ENCODE assay signal across 11 cellular contexts in the genomic region with DNA sequence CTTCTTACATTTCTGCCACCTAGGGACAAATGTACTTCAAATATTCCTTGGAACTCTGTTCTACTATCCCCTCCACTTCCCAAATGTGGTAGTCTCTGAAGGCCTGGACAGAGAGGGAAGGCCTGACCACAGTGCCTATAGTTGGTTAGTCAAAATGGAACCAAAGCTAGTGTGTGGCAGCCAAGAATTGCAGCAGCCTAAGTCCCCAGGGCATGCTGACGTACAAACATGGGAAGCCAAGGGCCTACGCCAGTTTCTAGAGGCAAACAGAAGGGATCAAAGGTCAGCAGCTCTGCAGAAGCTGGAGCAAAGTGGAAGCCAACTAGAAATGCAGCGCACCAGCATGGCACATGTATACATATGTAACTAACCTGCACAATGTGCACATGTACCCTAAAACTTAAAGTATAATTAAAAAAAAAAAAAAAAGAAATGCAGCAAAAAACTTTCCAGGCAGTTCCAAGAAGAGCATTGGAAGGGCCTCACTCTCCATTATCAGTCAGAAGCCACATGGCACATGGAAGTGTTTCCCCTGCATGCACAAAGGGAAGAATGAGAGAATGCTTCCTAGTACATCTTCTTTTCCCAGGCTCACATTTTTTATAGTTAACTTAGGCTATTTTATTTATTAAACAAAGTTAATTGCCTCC. TPM values are rescaled to one million over a fixed set of nuclear protein-coding genes. Genes with fewer than 3 reads are reported as not detected.
DNase-seq lines count a peak whose midpoint lies in the region; ATAC-seq and TF ChIP-seq lines count a peak whose summit lies in the region.
"Had no signal": no experiment of that assay in that cellular context is flagged by ENCODE, and none has a peak within 500 bp of the region (broad histone marks: within the 10 kb centered on the region; RNA-seq: fewer than 3 reads in every experiment).

No MANE protein-coding gene starts in this region.

- H3K79me1 ChIP-seq in mesenchymal stem cell (replicated peaks; ENCODE audit: low read length, poor library complexity, severe bottlenecking) = no peaks in the 10 kb centered on the region

- H3K27ac Mint-ChIP-seq in MCF 10A (ENCODE audit: low read depth, unreplicated experiment) = no peak overlapping the region
- H3K27ac Mint-ChIP-seq: activated T-cell treated with anti-CD3 and anti-CD28 coated beads, Interleukin-2, amount 50 U/mL, for 24 hours; dendritic cell treated with granulocyte-macrophage colony-stimulating factor and Interleukin-4, amounts not matched to agents 40 ng/mL and 50 ng/mL, for 4 days had no signal

- DNase-seq in MCF 10A (ENCODE audit: unreplicated experiment) (peak; percentile 73), mammary epithelial cell (no peak), colonic mucosa (peak; percentile 79), mesenchymal stem cell (peak; percentile 69), NCI-H2029 treated with DMSO at 0.1 percent for 48 hours (lab: John Stamatoyannopoulos, UW) (no peak), Ammon's horn (ENCODE audit: low spot score) (no peak), NCI-H2196 treated with DMSO at 0.1 percent for 48 hours (lab: John Stamatoyannopoulos, UW; ENCODE audit: unreplicated experiment) (no peak), omental fat pad (ENCODE audit: low spot score) (no peak)
- DNase-seq: activated T-cell treated with anti-CD3 and anti-CD28 coated beads, Interleukin-2, amount 50 U/mL, for 24 hours; T-helper 1 cell had no signal

- H2AFZ ChIP-seq in mammary epithelial cell (ENCODE audit: low read depth, low read length) = no peak overlapping the region
- H2AFZ ChIP-seq in mesenchymal stem cell (ENCODE audit: low read depth, low read length) = no peak overlapping the region

- H3K4me2 ChIP-seq in mammary epithelial cell (ENCODE audit: insufficient read depth, low read depth, low read length) (no peak overlapping the region), mesenchymal stem cell (ENCODE audit: low read length, poor library complexity, severe bottlenecking) (no peak overlapping the region)

- no peak overlapping the region for H3K23ac ChIP-seq in mesenchymal stem cell (ENCODE audit: low read length in 2 of 2)

- POLR2A ChIA-PET in MCF 10A (lab: Yijun Ruan, JAX) = interaction anchor here (0.6 to 1.3 kb wide), 4 partner anchors 24 to 73 kb away, joined by 3 to 4 read pairs (median 4); no protein-coding TSS in a partner anchor

- H3K9ac ChIP-seq in mammary epithelial cell (ENCODE audit: insufficient read depth, low read length) = no peak overlapping the region
- no peak overlapping the region for H3K9ac ChIP-seq in colonic mucosa (ENCODE audit: low read depth in 2 of 2, low read length in 2 of 2)
- H3K9ac ChIP-seq in mesenchymal stem cell (ENCODE audit: low read length) = no peak overlapping the region

- H2BK5ac ChIP-seq in mesenchymal stem cell (ENCODE audit: low read depth, low read length, poor library complexity, severe bottlenecking) = no peak overlapping the region

- H3K4me3 ChIP-seq in mammary epithelial cell (replicated peaks in 1 of 3; ENCODE audit: insufficient read depth in 1 of 3, low read depth in 2 of 3, low read length in 3 of 3) (no peak overlapping the region), colonic mucosa (no peak overlapping the region), mesenchymal stem cell (ENCODE audit: insufficient read depth in 1 of 2, low read depth in 1 of 2, low read length in 2 of 2) (no peak overlapping the region)

- no peak overlapping the region for H4K91ac ChIP-seq in mesenchymal stem cell (ENCODE audit: low read length)

- no peak overlapping the region for H4K8ac ChIP-seq in mesenchymal stem cell (ENCODE audit: low read length)

- 88% methylated on average over 3 of the region's 3 CpGs for WGBS in mammary epithelial cell (ENCODE audit: low coverage, missing lambda C conversion rate)
- WGBS in mesenchymal stem cell = 47% methylated on average over 2 of the region's 3 CpGs

- no peak overlapping the region for H2BK120ac ChIP-seq in mesenchymal stem cell (ENCODE audit: low read depth, low read length)

- no peak overlapping the region for H3K18ac ChIP-seq in mesenchymal stem cell (ENCODE audit: low read depth in 1 of 2, low read length in 2 of 2)

- no TSS peak for BruUV-seq in MCF 10A (replicated peaks; lab: Mats Ljungman, UMichigan)
- BruUV-seq in mammary epithelial cell (replicated peaks; lab: Mats Ljungman, UMichigan) = no TSS peak

- H3K27me3 Mint-ChIP-seq in MCF 10A (ENCODE audit: insufficient read depth, unreplicated experiment) = no peaks in the 10 kb centered on the region
- H3K27me3 Mint-ChIP-seq: activated T-cell treated with anti-CD3 and anti-CD28 coated beads, Interleukin-2, amount 50 U/mL, for 24 hours had no signal

- no peak overlapping the region for H3K4me3 Mint-ChIP-seq in MCF 10A (ENCODE audit: unreplicated experiment)
- H3K4me3 Mint-ChIP-seq: activated T-cell treated with anti-CD3 and anti-CD28 coated beads, Interleukin-2, amount 50 U/mL, for 24 hours; dendritic cell treated with granulocyte-macrophage colony-stimulating factor and Interleukin-4, amounts not matched to agents 40 ng/mL and 50 ng/mL, for 4 days had no signal

- no peak for TF ChIP-seq CTCF in MCF 10A (IDR thresholded peaks at IDR 0.05; ENCODE audit: unreplicated experiment)
- no peak for TF ChIP-seq CTCF in mammary epithelial cell (conservative IDR thresholded peaks at IDR 0.05 in 1 of 2, IDR thresholded peaks at IDR 0.05 in 1 of 2; ENCODE audit: extremely low read depth in 1 of 2, insufficient read depth in 1 of 2, low read depth in 1 of 2, low read length in 2 of 2)
- no peak for TF ChIP-seq CTCF in colonic mucosa (IDR thresholded peaks at IDR 0.05)
- TF ChIP-seq CTCF in omental fat pad (IDR thresholded peaks at IDR 0.05) = no peak

- H3K36me3 ChIP-seq in mammary epithelial cell (ENCODE audit: insufficient read depth, low read length) (no peaks in the 10 kb centered on the region), colonic mucosa (no peaks in the 10 kb centered on the region), mesenchymal stem cell (ENCODE audit: control insufficient read depth in 1 of 2, insufficient read depth in 2 of 2, low read depth in 1 of 2, low read length in 2 of 2) (peaks cover 0 to 3% of the 10 kb centered on the region in 2 experiments)

- CTCF ChIA-PET in MCF 10A (lab: Yijun Ruan, JAX) = interaction anchor here (0.6 to 1.0 kb wide), 4 partner anchors 74 to 590 kb away, joined by 3 to 4 read pairs (median 4); no protein-coding TSS in a partner anchor
- CTCF ChIA-PET in mammary epithelial cell (lab: Charles Lee; ENCODE audit: low non-redundant PET) = no interaction called here

- H3K4ac ChIP-seq in mesenchymal stem cell (ENCODE audit: low read depth in 1 of 2, low read length in 2 of 2) = no peak overlapping the region

- no peak overlapping the region for H2BK15ac ChIP-seq in mesenchymal stem cell (ENCODE audit: low read depth, poor library complexity, severe bottlenecking)

- no peaks in the 10 kb centered on the region for H4K20me1 ChIP-seq in mammary epithelial cell (ENCODE audit: insufficient read depth, low read length)

- no peaks in the 10 kb centered on the region for H3K4me1 Mint-ChIP-seq in MCF 10A (ENCODE audit: insufficient read depth, unreplicated experiment)

- H3K27me3 ChIP-seq in mammary epithelial cell (ENCODE audit: insufficient read depth, low read length) = no peaks in the 10 kb centered on the region
- no peaks in the 10 kb centered on the region for H3K27me3 ChIP-seq in colonic mucosa
- H3K27me3 ChIP-seq in mesenchymal stem cell (ENCODE audit: control insufficient read depth in 1 of 2, insufficient read depth in 1 of 2, low read length in 2 of 2) = no peaks in the 10 kb centered on the region

- H3K79me2 ChIP-seq in mammary epithelial cell (ENCODE audit: insufficient read depth, low read length) = no peaks in the 10 kb centered on the region

- H3K36me3 Mint-ChIP-seq in MCF 10A (ENCODE audit: insufficient read depth, unreplicated experiment) = no peaks in the 10 kb centered on the region

- H3K9me3 ChIP-seq in mammary epithelial cell (replicated peaks; ENCODE audit: insufficient read depth, low read length) = no peaks in the 10 kb centered on the region
- no peaks in the 10 kb centered on the region for H3K9me3 ChIP-seq in colonic mucosa
- H3K9me3 ChIP-seq in mesenchymal stem cell (ENCODE audit: control insufficient read depth, low read length) = no peaks in the 10 kb centered on the region

- H3K14ac ChIP-seq in mesenchymal stem cell (ENCODE audit: low read length in 2 of 2) = no peak overlapping the region

- no peak overlapping the region for H2AK5ac ChIP-seq in mesenchymal stem cell (ENCODE audit: low read length, severe bottlenecking)

- no peak for ATAC-seq in omental fat pad (ENCODE audit: low FRiP score)

- H2BK12ac ChIP-seq in mesenchymal stem cell (ENCODE audit: low read length in 2 of 2) = no peak overlapping the region

- H3K4me1 ChIP-seq in mammary epithelial cell (ENCODE audit: insufficient read depth, low read length) (peaks cover 26% of the 10 kb centered on the region), colonic mucosa (peaks cover 6% of the 10 kb centered on the region), mesenchymal stem cell (ENCODE audit: control insufficient read depth, insufficient read depth, low read depth, low read length) (peaks cover 10% of the 10 kb centered on the region)

- H3K27ac ChIP-seq in mammary epithelial cell (ENCODE audit: insufficient read depth, low read depth, low read length) (no peak overlapping the region), colonic mucosa (no peak overlapping the region), mesenchymal stem cell (ENCODE audit: low read length, poor library complexity, severe bottlenecking) (peak overlapping the region; percentile 39)

- no peaks in the 10 kb centered on the region for H3K9me3 Mint-ChIP-seq in MCF 10A (ENCODE audit: unreplicated experiment)
- H3K9me3 Mint-ChIP-seq: activated T-cell treated with anti-CD3 and anti-CD28 coated beads, Interleukin-2, amount 50 U/mL, for 24 hours; dendritic cell treated with granulocyte-macrophage colony-stimulating factor and Interleukin-4, amounts not matched to agents 40 ng/mL and 50 ng/mL, for 4 days had no signal

- in situ Hi-C loops in mammary epithelial cell (cut with MboI; ENCODE audit: low sequenced_read_pairs in 2 of 2) = no loop called here

- intact Hi-C loops in MCF 10A (cut with micrococcal nuclease) = no loop called here
- intact Hi-C loops in mammary epithelial cell (cut with micrococcal nuclease) = no loop called here
- intact Hi-C loops in colonic mucosa (cut with DNase I) = no loop called here

- dilution Hi-C loops in mammary epithelial cell (cut with HindIII; ENCODE audit: low sequenced_read_pairs) = no loop called here

RNA-seq across cellular contexts. Expression of a gene that starts 39.4 kb away (rescaled TPM):
- 183 and 225 TPM in 2 replicates for total RNA-seq in MCF 10A (2022)
- total RNA-seq in mammary epithelial cell = 100 to 1,000 TPM; 119 to 371 TPM
- 75.5 TPM for polyA plus RNA-seq in mammary epithelial cell
- polyA minus RNA-seq in mammary epithelial cell = 27.2 TPM
- total RNA-seq in colonic mucosa = 10 to 100 TPM; 29.0 to 29.4 TPM
- polyA plus RNA-seq in mesenchymal stem cell (2013, experiment 1 of 2) = 46.4 TPM
- polyA plus RNA-seq in mesenchymal stem cell (2013, experiment 2 of 2) = 48.5 TPM
- 100 to 1,000 TPM in 2 of 4 donors, 10 to 100 TPM in 2; 31.7 to 115 (median 67.2) TPM for total RNA-seq in omental fat pad

Comparison
In these comparisons a context has a peak if more than half of its experiments do, and no peak if none do; other contexts are left out.
1. DNase-seq: peak in MCF 10A (single experiment), colonic mucosa (single experiment) and mesenchymal stem cell (single experiment); none in mammary epithelial cell (single experiment), NCI-H2029 treated with DMSO at 0.1 percent for 48 hours (single experiment), Ammon's horn (single experiment), NCI-H2196 treated with DMSO at 0.1 percent for 48 hours (single experiment) and omental fat pad (single experiment).